In genomic region chr2:65654496-65654895, GRCh38 we compare ENCODE assay signal across 19 cellular contexts.
"Had no signal": no experiment of that assay in that cellular context is flagged by ENCODE, and none has a peak within 500 bp of the region (broad histone marks: within the 10 kb centered on the region; RNA-seq: fewer than 3 reads in every experiment).

No MANE protein-coding gene starts in this region.

- H3K27ac Mint-ChIP-seq: activated naive CD4-positive, alpha-beta T cell treated with anti-CD3 and anti-CD28 coated beads, Interleukin-2, amount 10 ng/mL, durations not matched to agents 7 days and 5 days; activated T-helper 17 cell treated with anti-CD3 and anti-CD28 coated beads, Interleukin-2, amount 50 U/mL, for 72 hours had no signal

- H3K36me3 Mint-ChIP-seq: activated naive CD4-positive, alpha-beta T cell treated with anti-CD3 and anti-CD28 coated beads, Interleukin-2, amount 10 ng/mL, durations not matched to agents 7 days and 5 days had no signal

- DNase-seq: activated CD4-positive, alpha-beta T cell treated with anti-CD3 and anti-CD28 coated beads, Interleukin-2, amount 50 U/mL, for 1 hour; activated CD4-positive, CD25-positive, alpha-beta regulatory T cell; activated naive CD4-positive, alpha-beta T cell treated with anti-CD3 and anti-CD28 coated beads, Interleukin-2, amount 10 ng/mL, durations not matched to agents 7 days and 5 days; activated T-cell treated with anti-CD3 and anti-CD28 coated beads for 4 hours; adrenal gland; caudate nucleus; colonic mucosa; esophagus squamous epithelium; foreskin fibroblast; heart left ventricle; islet precursor cell; left ventricle myocardium superior; mesendoderm; ovary; stimulated activated CD4-positive, alpha-beta T cell treated with anti-CD3 and anti-CD28 coated beads, Interleukin-12 subunit alpha, Interleukin-12 subunit beta, amount 100 ng/mL, for 4 hours; stimulated activated naive CD4-positive, alpha-beta T cell; substantia nigra; trophoblast cell had no signal

- H3K27ac ChIP-seq: adrenal gland, colonic mucosa, esophagus squamous epithelium, heart left ventricle, ovary had no signal

- H3K36me3 ChIP-seq: adrenal gland, colonic mucosa, esophagus squamous epithelium, heart left ventricle, ovary had no signal

- H3K27me3 ChIP-seq: adrenal gland, colonic mucosa, esophagus squamous epithelium, heart left ventricle, ovary had no signal

- H3K4me1 Mint-ChIP-seq: activated naive CD4-positive, alpha-beta T cell treated with anti-CD3 and anti-CD28 coated beads, Interleukin-2, amount 10 ng/mL, durations not matched to agents 7 days and 5 days; activated T-helper 17 cell treated with anti-CD3 and anti-CD28 coated beads, Interleukin-2, amount 50 U/mL, for 72 hours had no signal

- H3K9me3 Mint-ChIP-seq: activated naive CD4-positive, alpha-beta T cell treated with anti-CD3 and anti-CD28 coated beads, Interleukin-2, amount 10 ng/mL, durations not matched to agents 7 days and 5 days; activated T-helper 17 cell treated with anti-CD3 and anti-CD28 coated beads, Interleukin-2, amount 50 U/mL, for 72 hours had no signal

- H3K4me3 Mint-ChIP-seq: activated naive CD4-positive, alpha-beta T cell treated with anti-CD3 and anti-CD28 coated beads, Interleukin-2, amount 10 ng/mL, durations not matched to agents 7 days and 5 days; activated T-helper 17 cell treated with anti-CD3 and anti-CD28 coated beads, Interleukin-2, amount 50 U/mL, for 72 hours had no signal

- H3K4me3 ChIP-seq: adrenal gland, colonic mucosa, esophagus squamous epithelium, heart left ventricle, ovary had no signal

- ATAC-seq: activated T-helper 17 cell treated with anti-CD3 and anti-CD28 coated beads, Interleukin-2, amount 50 U/mL, for 72 hours; heart left ventricle; left ventricle myocardium superior had no signal

- H3K9me3 ChIP-seq: adrenal gland, colonic mucosa, esophagus squamous epithelium, heart left ventricle, ovary had no signal

- H3K4me1 ChIP-seq: adrenal gland, colonic mucosa, heart left ventricle had no signal
